Comparison of ENCODE assay signal across 18 cellular contexts in genomic region chr17:1979182-1979980, GRCh38. TPM values are rescaled to one million over a fixed set of nuclear protein-coding genes. Genes with fewer than 3 reads are reported as not detected.
DNase-seq lines count a peak whose midpoint lies in the region; ATAC-seq and FAIRE-seq lines count a peak whose summit lies in the region.
"Had no signal": no experiment of that assay in that cellular context is flagged by ENCODE, and none has a peak within 500 bp of the region (broad histone marks: within the 10 kb centered on the region; RNA-seq: fewer than 3 reads in every experiment).

No MANE protein-coding gene starts in this region.

- no peak for ATAC-seq in GM21786 (IDR thresholded peaks at IDR 0.05; ENCODE audit: unreplicated experiment)
- ATAC-seq: HCT116; naive thymus-derived CD8-positive, alpha-beta T cell had no signal

- peak; percentile 66 for FAIRE-seq in RCC 7860 (lab: Jason Lieb, UNC)
- FAIRE-seq: A204.1 had no signal

- DNase-seq in NCI-H146 (lab: John Stamatoyannopoulos, UW), result peak; percentile 22
- DNase-seq in NCI-H146 treated with DMSO at 0.1 percent for 48 hours (lab: John Stamatoyannopoulos, UW; ENCODE audit: unreplicated experiment), result no peak
- peak; percentile 32 for DNase-seq in RCC 7860 (ENCODE audit: low spot score)
- DNase-seq in kidney glomerular epithelial cell (lab: John Stamatoyannopoulos, UW), result peak; percentile 45
- DNase-seq in renal cortical epithelial cell (ENCODE audit: low read depth), result peak; percentile 73
- no peak for DNase-seq in dermis blood vessel endothelial cell
- no peak for DNase-seq in COLO829 (ENCODE audit: low spot score)
- DNase-seq: activated CD4-positive, alpha-beta T cell treated with anti-CD3 and anti-CD28 coated beads, Interleukin-2, amount 10 ng/mL, durations not matched to agents 24 days and 14 days; activated CD8-positive, alpha-beta memory T cell treated with anti-CD3 and anti-CD28 coated beads, Interleukin-2, amount 50 U/mL, for 4 hours; foreskin melanocyte; naive thymus-derived CD8-positive, alpha-beta T cell; NCI-H1694; NCI-H774; stimulated activated naive CD4-positive, alpha-beta T cell had no signal

RNA-seq across cellular contexts. Expression of gene RTN4RL1, which starts 45.8 kb away (rescaled TPM):
- total RNA-seq in renal cortical epithelial cell (0.35 and 4.3 TPM in 2 replicates), dermis blood vessel endothelial cell (0.51 and 0.60 TPM in 2 replicates)
- total RNA-seq: HT-29 had no signal

RNA-seq across cellular contexts. Expression of gene DPH1, which starts 50.6 kb away (rescaled TPM):
- 18.4 and 36.2 TPM in 2 replicates for total RNA-seq in renal cortical epithelial cell
- total RNA-seq in dermis blood vessel endothelial cell, result 18.4 and 25.7 TPM in 2 replicates

Comparison
In these comparisons a context has a peak if more than half of its experiments do, and no peak if none do; other contexts are left out.
1. DNase-seq: peak in NCI-H146 (single experiment), RCC 7860 (single experiment), kidney glomerular epithelial cell (single experiment) and renal cortical epithelial cell (single experiment); none in NCI-H146 treated with DMSO at 0.1 percent for 48 hours (single experiment), dermis blood vessel endothelial cell (single experiment) and COLO829 (single experiment).